ENCODE assay signal across 1 cellular context in genomic region chr12:130863298-130863697, GRCh38.
TF ChIP-seq lines count a peak whose summit lies in the region.

No MANE protein-coding gene starts in this region.

TF ChIP-seq in HCT116, 20 proteins besides CTCF, POLR2A, EP300 and RAD21:
- TF ChIP-seq ATF3 (IDR thresholded peaks at IDR 0.05) (no peak), REST (IDR thresholded peaks at IDR 0.05; ENCODE audit: low read depth) (no peak), TCF7L2 (IDR thresholded peaks at IDR 0.05; ENCODE audit: borderline replicate concordance, extremely low read depth, insufficient read depth, insufficient read length) (no peak), JUND (IDR thresholded peaks at IDR 0.05) (no peak), POLR2AphosphoS5 (IDR thresholded peaks at IDR 0.05; ENCODE audit: low read depth, low read length) (no peak), FOSL1 (IDR thresholded peaks at IDR 0.05; ENCODE audit: low read depth) (no peak)
